ENCODE assay signal across 22 cellular contexts in genomic region chr12:132404435-132404855, GRCh38.
"Had no signal": no experiment of that assay in that cellular context is flagged by ENCODE, and none has a peak within 500 bp of the region (broad histone marks: within the 10 kb centered on the region; RNA-seq: fewer than 3 reads in every experiment).

No MANE protein-coding gene starts in this region.

- DNase-seq: IMR-90, Karpas-422, KG1, MG63, NCI-H1092, NCI-H1105 treated with DMSO at 0.1 percent for 48 hours, NCI-H1436, NCI-H187, NCI-H2029, NCI-H2081 treated with DMSO at 0.1 percent for 48 hours, NCI-H2171, NCI-H226, NCI-H446, NCI-H510A, NCI-H524 treated with DMSO at 0.1 percent for 48 hours, NCI-H69, NCI-H774, RPMI8226, SHP77 treated with DMSO at 0.1 percent for 48 hours, SJCRH30 had no signal

- H3K36me3 ChIP-seq: MG63, SJCRH30 had no signal

- H3K27ac ChIP-seq: SJCRH30 had no signal

- H3K9me3 ChIP-seq: MG63, SJCRH30 had no signal

- H3K4me3 ChIP-seq: MG63, SJCRH30 had no signal

- H3K4me1 ChIP-seq: SJCRH30 had no signal

- ATAC-seq: HepG2, SK-N-SH treated with all-trans-retinoic acid at 6 μM for 48 hours had no signal

- H3K27me3 ChIP-seq: SJCRH30 had no signal
